Comparison of ENCODE assay signal across 18 cellular contexts in the genomic region with DNA sequence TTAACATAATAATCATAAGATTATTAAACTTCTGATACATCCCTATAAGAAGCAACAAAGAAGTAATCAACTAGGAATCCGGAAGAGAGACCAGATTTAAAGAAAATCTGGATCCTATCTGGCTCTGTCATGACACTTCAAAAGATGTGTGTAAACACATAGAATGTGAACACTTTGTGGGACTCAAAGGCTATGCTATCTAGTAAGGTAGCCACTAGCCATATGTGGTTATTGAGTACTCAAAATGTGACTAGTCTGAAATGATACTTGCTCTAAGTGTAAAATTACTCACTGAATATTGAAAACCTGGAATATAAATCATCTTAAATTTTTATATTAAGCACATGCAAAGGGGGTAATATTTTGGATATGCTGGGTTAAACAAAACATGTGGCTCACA.
"Had no signal": no experiment of that assay in that cellular context is flagged by ENCODE, and none has a peak within 500 bp of the region (broad histone marks: within the 10 kb centered on the region; RNA-seq: fewer than 3 reads in every experiment).

No MANE protein-coding gene starts in this region.

- H3K4me3 ChIP-seq: ascending aorta, breast epithelium, suprapubic skin had no signal

- H3K27me3 ChIP-seq: ascending aorta, breast epithelium, suprapubic skin had no signal

- H3K27ac ChIP-seq: ascending aorta, breast epithelium, suprapubic skin had no signal

- DNase-seq: activated CD4-positive, alpha-beta memory T cell treated with anti-CD3 and anti-CD28 coated beads for 36 hours; activated CD4-positive, alpha-beta T cell treated with anti-CD3 and anti-CD28 coated beads for 36 hours; activated gamma-delta T cell treated with Interleukin-2 at 50 U/mL for 16 hours; activated T-cell treated with anti-CD3 and anti-CD28 coated beads, Interleukin-2, amount 50 U/mL, for 72 hours; effector memory CD4-positive, alpha-beta T cell; head of caudate nucleus; kidney glomerular epithelial cell; left ventricle myocardium superior; naive thymus-derived CD8-positive, alpha-beta T cell; posterior cingulate gyrus; stimulated activated CD4-positive, alpha-beta T cell treated with anti-CD3 and anti-CD28 coated beads, Interleukin-2, amount 100 ng/mL, for 48 hours; stimulated activated naive CD4-positive, alpha-beta T cell; T-helper 2 cell had no signal

- H3K4me3 Mint-ChIP-seq: activated CD4-positive, alpha-beta memory T cell treated with anti-CD3 and anti-CD28 coated beads for 36 hours; activated CD4-positive, alpha-beta T cell treated with anti-CD3 and anti-CD28 coated beads for 36 hours; activated T-cell treated with anti-CD3 and anti-CD28 coated beads, Interleukin-2, amount 50 U/mL, for 72 hours; dendritic cell treated with granulocyte-macrophage colony-stimulating factor and Interleukin-4, amounts not matched to agents 40 ng/mL and 50 ng/mL, for 4 days; memory B cell had no signal

- H3K9me3 Mint-ChIP-seq: activated CD4-positive, alpha-beta memory T cell treated with anti-CD3 and anti-CD28 coated beads for 36 hours; activated T-cell treated with anti-CD3 and anti-CD28 coated beads, Interleukin-2, amount 50 U/mL, for 72 hours; dendritic cell treated with granulocyte-macrophage colony-stimulating factor and Interleukin-4, amounts not matched to agents 40 ng/mL and 50 ng/mL, for 4 days; memory B cell; naive thymus-derived CD8-positive, alpha-beta T cell had no signal

- H3K27me3 Mint-ChIP-seq: activated CD4-positive, alpha-beta memory T cell treated with anti-CD3 and anti-CD28 coated beads for 36 hours; activated CD4-positive, alpha-beta T cell treated with anti-CD3 and anti-CD28 coated beads for 36 hours; dendritic cell treated with granulocyte-macrophage colony-stimulating factor and Interleukin-4, amounts not matched to agents 40 ng/mL and 50 ng/mL, for 4 days; memory B cell; naive thymus-derived CD8-positive, alpha-beta T cell had no signal

- H3K9me3 ChIP-seq: ascending aorta, breast epithelium, suprapubic skin had no signal

- H3K27ac Mint-ChIP-seq: activated CD4-positive, alpha-beta memory T cell treated with anti-CD3 and anti-CD28 coated beads for 36 hours; activated CD4-positive, alpha-beta T cell treated with anti-CD3 and anti-CD28 coated beads for 36 hours; activated T-cell treated with anti-CD3 and anti-CD28 coated beads, Interleukin-2, amount 50 U/mL, for 72 hours; dendritic cell treated with granulocyte-macrophage colony-stimulating factor and Interleukin-4, amounts not matched to agents 40 ng/mL and 50 ng/mL, for 4 days; memory B cell had no signal

- ATAC-seq: activated CD4-positive, alpha-beta T cell treated with anti-CD3 and anti-CD28 coated beads for 36 hours; left ventricle myocardium superior; naive thymus-derived CD8-positive, alpha-beta T cell had no signal
